In the genomic region with DNA sequence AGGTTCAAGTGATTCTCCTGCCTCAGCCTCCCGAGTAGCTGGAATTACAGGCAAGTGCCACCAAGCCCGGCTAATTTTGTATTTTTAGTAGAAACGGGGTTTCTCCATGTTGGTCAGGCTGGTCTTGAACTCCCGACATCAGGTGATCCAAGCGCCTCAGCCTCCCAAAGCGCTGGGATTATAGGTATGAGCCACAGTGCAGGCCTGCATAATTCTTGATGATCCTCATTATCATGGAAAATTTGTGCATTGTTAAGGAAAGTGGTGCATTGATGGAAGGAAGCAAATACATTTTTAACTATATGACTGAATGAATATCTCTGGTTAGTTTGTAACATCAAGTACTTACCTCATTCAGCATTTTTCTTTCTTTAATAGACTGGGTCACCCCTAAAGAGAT, we compare ENCODE assay signal across 4 cellular contexts. TPM values are rescaled to one million over a fixed set of nuclear protein-coding genes. Genes with fewer than 3 reads are reported as not detected.
"Had no signal": no experiment of that assay in that cellular context is flagged by ENCODE, and none has a peak within 500 bp of the region (broad histone marks: within the 10 kb centered on the region; RNA-seq: fewer than 3 reads in every experiment).

No MANE protein-coding gene starts in this region.

RNA-seq across cellular contexts. Expression of gene RND2, which starts 38.0 kb away (rescaled TPM):
- total RNA-seq: NCI-H460, RPMI7951, SK-MEL-5 had no signal

RNA-seq across cellular contexts. Expression of gene IFI35, which starts 56.4 kb away (rescaled TPM):
- total RNA-seq: SJCRH30 had no signal
